Comparison of ENCODE assay signal across 23 cellular contexts in the genomic region with DNA sequence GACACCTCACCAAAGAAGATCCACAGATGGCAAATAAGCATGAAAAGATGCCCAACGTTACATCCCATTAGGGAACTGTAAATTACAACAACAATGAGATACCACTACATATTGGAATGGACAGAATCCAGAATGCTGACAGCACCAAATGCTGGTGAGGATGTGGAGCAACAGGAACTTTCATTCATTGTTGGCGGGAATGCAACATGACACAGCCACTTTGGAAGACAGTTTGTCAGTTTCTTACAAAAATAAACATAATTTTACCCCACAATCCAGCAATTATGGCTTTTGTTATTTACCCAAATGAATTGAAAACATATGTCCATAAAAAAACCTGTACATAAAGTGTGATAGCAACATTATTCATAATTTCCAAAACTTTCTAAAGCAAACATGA.
"Had no signal": no experiment of that assay in that cellular context is flagged by ENCODE, and none has a peak within 500 bp of the region (broad histone marks: within the 10 kb centered on the region; RNA-seq: fewer than 3 reads in every experiment).

No MANE protein-coding gene starts in this region.

- H3K9me3 ChIP-seq: neutrophil, psoas muscle, right lobe of liver, testis, tibial nerve, upper lobe of right lung, vagina had no signal

- H3K4me3 ChIP-seq: dorsolateral prefrontal cortex, hepatocyte, psoas muscle, right lobe of liver, testis, tibial nerve, upper lobe of right lung, vagina had no signal

- DNase-seq: cortex of kidney; dorsolateral prefrontal cortex; effector CD8-positive, alpha-beta T cell; foreskin keratinocyte; head of caudate nucleus; left colon; left ventricle myocardium superior; mesendoderm; naive thymus-derived CD4-positive, alpha-beta T cell; nephron progenitor cell; psoas muscle; retina; right lobe of liver; stimulated activated CD4-positive, alpha-beta T cell treated with anti-CD3 and anti-CD28 coated beads, Interleukin-2, amount 100 ng/mL, for 24 hours; stimulated activated CD4-positive, alpha-beta T cell treated with anti-CD3 and anti-CD28 coated beads, Interleukin-4, amount 100 ng/mL, for 4 hours; stimulated activated naive B cell treated with anti-CD40 and anti-IgM and Interleukin-4, amounts not matched to agents 10 μg/mL and 1 μg/mL and 100 μg/mL, for 72 hours; stimulated activated naive CD8-positive, alpha-beta T cell treated with anti-CD3 and anti-CD28 coated beads, Interleukin-15, amount 100 ng/mL, for 72 hours; testis; upper lobe of right lung had no signal

- H3K27me3 ChIP-seq: hepatocyte, neutrophil, right lobe of liver, testis, tibial nerve, upper lobe of right lung, vagina had no signal

- H3K36me3 ChIP-seq: neutrophil, right lobe of liver, tibial nerve, upper lobe of right lung, vagina had no signal

- H3K27ac ChIP-seq: dorsolateral prefrontal cortex, foreskin keratinocyte, hepatocyte, neutrophil, psoas muscle, right lobe of liver, testis, tibial nerve, upper lobe of right lung, vagina had no signal

- H3K4me1 ChIP-seq: foreskin keratinocyte, psoas muscle, right lobe of liver, testis had no signal

- ATAC-seq: foreskin keratinocyte; left colon; left ventricle myocardium superior; naive thymus-derived CD4-positive, alpha-beta T cell; psoas muscle; right lobe of liver; stimulated activated naive B cell treated with anti-CD40 and anti-IgM and Interleukin-4, amounts not matched to agents 10 μg/mL and 1 μg/mL and 100 μg/mL, for 72 hours; stimulated activated naive CD8-positive, alpha-beta T cell treated with anti-CD3 and anti-CD28 coated beads, Interleukin-15, amount 100 ng/mL, for 72 hours; upper lobe of right lung had no signal
